Comparison of ENCODE assay signal across 8 cellular contexts in genomic region chr2:168699834-168700417, GRCh38.
DNase-seq lines count a peak whose midpoint lies in the region; ATAC-seq and TF ChIP-seq lines count a peak whose summit lies in the region.

No MANE protein-coding gene starts in this region.

- H3K27me3 Mint-ChIP-seq in activated T-cell treated with anti-CD3 and anti-CD28 coated beads, Interleukin-2, amount 50 U/mL, for 24 hours = no peaks in the 10 kb centered on the region

- no peak overlapping the region for H3K27ac ChIP-seq in OCI-LY7 (ENCODE audit: low read depth, low read length, poor library complexity, severe bottlenecking)

- H3K4me3 Mint-ChIP-seq in activated T-cell treated with anti-CD3 and anti-CD28 coated beads, Interleukin-2, amount 50 U/mL, for 24 hours = no peak overlapping the region

- peaks cover 42% of the 10 kb centered on the region for H3K36me3 Mint-ChIP-seq in activated T-cell treated with anti-CD3 and anti-CD28 coated beads, Interleukin-2, amount 50 U/mL, for 24 hours (ENCODE audit: low read depth)

- no TSS peak for BruUV-seq in OCI-LY7 (replicated peaks; lab: Mats Ljungman, UMichigan)

- H3K4me3 ChIP-seq in OCI-LY7 (ENCODE audit: low read depth, low read length, poor library complexity, severe bottlenecking) = no peak overlapping the region

- CTCF ChIA-PET in OCI-LY7 (lab: Charles Lee; ENCODE audit: unreplicated experiment) = no interaction called here

- no peak overlapping the region for H3K4me2 ChIP-seq in OCI-LY7 (ENCODE audit: low read length)

- no peaks in the 10 kb centered on the region for H3K9me3 ChIP-seq in OCI-LY7 (ENCODE audit: low read length)

- no peaks in the 10 kb centered on the region for H3K36me3 ChIP-seq in OCI-LY7 (ENCODE audit: insufficient read depth, low read length)

- intact Hi-C loops in OCI-LY7 (cut with micrococcal nuclease; ENCODE audit: unreplicated experiment) = no loop called here

- ATAC-seq in omental fat pad (ENCODE audit: low FRiP score) = no peak
- ATAC-seq in HG02884 (IDR thresholded peaks at IDR 0.05; ENCODE audit: unreplicated experiment) = no peak

- no peaks in the 10 kb centered on the region for H4K20me1 ChIP-seq in OCI-LY7 (ENCODE audit: insufficient read depth, low read length)

- H3K4me1 ChIP-seq in OCI-LY7 (ENCODE audit: insufficient read depth, low read length, poor library complexity, severe bottlenecking) = no peaks in the 10 kb centered on the region

- POLR2A ChIA-PET in OCI-LY7 (lab: Charles Lee) = interaction anchor here (0.8 kb wide), 1 partner anchor 10 kb away, joined by 3 read pairs; no protein-coding TSS in a partner anchor

- no peaks in the 10 kb centered on the region for H3K9me3 Mint-ChIP-seq in activated T-cell treated with anti-CD3 and anti-CD28 coated beads, Interleukin-2, amount 50 U/mL, for 24 hours

- H3K27ac Mint-ChIP-seq in activated T-cell treated with anti-CD3 and anti-CD28 coated beads, Interleukin-2, amount 50 U/mL, for 24 hours = no peak overlapping the region

- no peaks in the 10 kb centered on the region for H3K4me1 Mint-ChIP-seq in activated T-cell treated with anti-CD3 and anti-CD28 coated beads, Interleukin-2, amount 50 U/mL, for 24 hours (ENCODE audit: low read depth)

- TF ChIP-seq CTCF in omental fat pad (IDR thresholded peaks at IDR 0.05) (no peak), OCI-LY7 (conservative IDR thresholded peaks at IDR 0.05; ENCODE audit: low read length) (no peak)

- no peaks in the 10 kb centered on the region for H3K79me2 ChIP-seq in OCI-LY7 (ENCODE audit: insufficient read depth, low read depth, low read length)

- peak; percentile 58 for DNase-seq in D341Med (ENCODE audit: low spot score)
- DNase-seq in RPMI7951 (ENCODE audit: low read depth) = peak; percentile 76
- DNase-seq in foreskin melanocyte = peak; percentile 43
- DNase-seq in omental fat pad (ENCODE audit: low spot score) = peak; percentile 30
- DNase-seq in activated T-cell treated with anti-CD3 and anti-CD28 coated beads, Interleukin-2, amount 50 U/mL, for 24 hours = no peak
- DNase-seq in NCI-H1048 (lab: John Stamatoyannopoulos, UW) = no peak
- no peak for DNase-seq in OCI-LY7 (ENCODE audit: low spot score)

- H3K9me2 ChIP-seq in OCI-LY7 (ENCODE audit: insufficient read depth, low read length) = no peaks in the 10 kb centered on the region

- H2AFZ ChIP-seq in OCI-LY7 (ENCODE audit: low read length) = no peak overlapping the region

Comparison
In these comparisons a context has a peak if more than half of its experiments do, and no peak if none do; other contexts are left out.
1. DNase-seq: peak in D341Med (single experiment), RPMI7951 (single experiment), foreskin melanocyte (single experiment) and omental fat pad (single experiment); none in activated T-cell treated with anti-CD3 and anti-CD28 coated beads, Interleukin-2, amount 50 U/mL, for 24 hours (single experiment), NCI-H1048 (single experiment) and OCI-LY7 (single experiment).